9 cellular contexts compared by ENCODE assay signal in the genomic region with DNA sequence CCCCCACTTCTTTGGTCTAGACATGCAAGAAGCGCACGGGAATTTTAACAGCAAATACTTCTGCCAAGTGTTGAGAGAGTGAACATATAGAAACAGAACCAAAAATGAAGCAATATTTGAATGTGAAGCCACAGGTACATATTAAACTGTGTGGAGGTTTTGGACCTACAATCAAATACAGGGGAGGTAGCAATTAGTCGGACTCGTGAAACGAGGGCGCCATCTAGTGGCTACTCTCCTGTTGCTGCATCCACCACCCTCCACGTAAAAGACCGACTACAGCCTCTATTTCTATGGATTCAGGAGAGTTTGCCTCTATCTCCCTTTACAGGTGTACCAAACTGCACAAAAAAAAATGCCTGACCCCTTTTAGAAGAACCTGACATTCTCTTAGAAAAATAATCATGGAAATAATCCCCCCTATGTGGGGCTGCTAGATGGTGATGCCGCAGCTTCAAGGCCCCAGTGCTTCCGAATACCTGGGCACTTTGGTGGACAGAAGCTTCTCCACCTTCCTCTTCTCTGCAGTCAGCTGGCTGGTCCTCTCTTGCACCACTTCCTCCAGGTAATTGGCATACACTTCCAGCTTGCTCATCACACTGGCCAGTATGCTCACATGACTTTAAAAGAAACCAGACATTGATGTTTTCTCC. TPM values are rescaled to one million over a fixed set of nuclear protein-coding genes. Genes with fewer than 3 reads are reported as not detected.
DNase-seq lines count a peak whose midpoint lies in the region; ATAC-seq and TF ChIP-seq lines count a peak whose summit lies in the region.
"Had no signal": no experiment of that assay in that cellular context is flagged by ENCODE, and none has a peak within 500 bp of the region (broad histone marks: within the 10 kb centered on the region; RNA-seq: fewer than 3 reads in every experiment).

No MANE protein-coding gene starts in this region.

- no peak overlapping the region for H3K4me3 ChIP-seq in upper lobe of right lung

- H3K4me1 ChIP-seq in upper lobe of right lung = no peaks in the 10 kb centered on the region

- peak; percentile 91 for ATAC-seq in GM21381 (IDR thresholded peaks at IDR 0.05; ENCODE audit: unreplicated experiment)
- ATAC-seq in upper lobe of right lung = peak; percentile 95

- intact Hi-C loops in Calu3 (cut with micrococcal nuclease; ENCODE audit: unreplicated experiment) (loop anchor here (5.0 to 10.0 kb wide), 3 partner anchors 122 to 558 kb away; no protein-coding TSS in a partner anchor), head of caudate nucleus (cut with DNase I) (no loop called here), posterior vena cava (cut with DNase I) (loop anchor here (5.0 to 10.0 kb wide), 3 partner anchors 130 to 178 kb away; a partner anchor contains a TSS), upper lobe of right lung (cut with DNase I) (no loop called here)

- no TSS peak for BruUV-seq in Calu3 (replicated peaks; lab: Mats Ljungman, UMichigan)

- H3K36me3 Mint-ChIP-seq in Calu3 (ENCODE audit: insufficient read depth, unreplicated experiment) = no peaks in the 10 kb centered on the region
- H3K36me3 Mint-ChIP-seq in activated naive CD4-positive, alpha-beta T cell treated with anti-CD3 and anti-CD28 coated beads, Interleukin-2, amount 10 ng/mL, durations not matched to agents 7 days and 5 days = no peaks in the 10 kb centered on the region
- H3K36me3 Mint-ChIP-seq: activated naive CD8-positive, alpha-beta T cell had no signal

- no peaks in the 10 kb centered on the region for H3K9me3 ChIP-seq in upper lobe of right lung

- in situ Hi-C loops in KBM-7 (cut with MboI; ENCODE audit: low pct_unique_long_range_greater_than_20kb, low sequenced_read_pairs) = no loop called here
- in situ Hi-C loops in SK-MEL-5 (cut with HindIII; ENCODE audit: low pct_unique_long_range_greater_than_20kb, low sequenced_read_pairs) = loop anchor here (25.0 kb wide), 1 partner anchor 153 kb away; no protein-coding TSS in a partner anchor

- H3K27ac ChIP-seq in upper lobe of right lung = no peak overlapping the region

- DNase-seq in Calu3 (peak; percentile 72), KBM-7 (peak; percentile 78), SK-MEL-5 (ENCODE audit: low read depth, low spot score) (peak; percentile 73), head of caudate nucleus (peak; percentile 68 to 95 (median 88)), posterior vena cava (ENCODE audit: low spot score) (peak; percentile 93), upper lobe of right lung (peak; percentile 83)
- peak; percentile 84 for DNase-seq in activated naive CD4-positive, alpha-beta T cell treated with anti-CD3 and anti-CD28 coated beads, Interleukin-2, amount 10 ng/mL, durations not matched to agents 7 days and 5 days

- H3K27me3 Mint-ChIP-seq in Calu3 (ENCODE audit: unreplicated experiment) = peaks cover 7% of the 10 kb centered on the region
- H3K27me3 Mint-ChIP-seq in activated naive CD4-positive, alpha-beta T cell treated with anti-CD3 and anti-CD28 coated beads, Interleukin-2, amount 10 ng/mL, durations not matched to agents 7 days and 5 days = peaks cover 25% of the 10 kb centered on the region

- CTCF ChIA-PET in Calu3 (lab: Charles Lee) = interaction anchor here (0.7 kb wide), 1 partner anchor 120 kb away, joined by 3 read pairs; no protein-coding TSS in a partner anchor
- CTCF ChIA-PET in activated naive CD4-positive, alpha-beta T cell treated with anti-CD3 and anti-CD28 coated beads, Interleukin-2, amount 10 ng/mL, durations not matched to agents 7 days and 5 days (lab: Charles Lee) = interaction anchor here (0.7 to 2.1 kb wide), 9 partner anchors 14 to 199 kb away, joined by 3 to 10 read pairs (median 6); no protein-coding TSS in a partner anchor

- H3K4me3 Mint-ChIP-seq in Calu3 (ENCODE audit: low read depth, unreplicated experiment) = no peak overlapping the region
- H3K4me3 Mint-ChIP-seq in activated naive CD4-positive, alpha-beta T cell treated with anti-CD3 and anti-CD28 coated beads, Interleukin-2, amount 10 ng/mL, durations not matched to agents 7 days and 5 days = no peak overlapping the region
- H3K4me3 Mint-ChIP-seq: activated naive CD8-positive, alpha-beta T cell had no signal

- no peaks in the 10 kb centered on the region for H3K27me3 ChIP-seq in upper lobe of right lung

- H3K9me3 Mint-ChIP-seq in Calu3 (ENCODE audit: low read depth, unreplicated experiment) = no peaks in the 10 kb centered on the region
- no peaks in the 10 kb centered on the region for H3K9me3 Mint-ChIP-seq in activated naive CD4-positive, alpha-beta T cell treated with anti-CD3 and anti-CD28 coated beads, Interleukin-2, amount 10 ng/mL, durations not matched to agents 7 days and 5 days

- no peaks in the 10 kb centered on the region for H3K4me1 Mint-ChIP-seq in Calu3 (ENCODE audit: low read depth, unreplicated experiment)
- no peaks in the 10 kb centered on the region for H3K4me1 Mint-ChIP-seq in activated naive CD4-positive, alpha-beta T cell treated with anti-CD3 and anti-CD28 coated beads, Interleukin-2, amount 10 ng/mL, durations not matched to agents 7 days and 5 days

- TF ChIP-seq CTCF in Calu3 (IDR thresholded peaks at IDR 0.05; ENCODE audit: unreplicated experiment) (peak; percentile 67), upper lobe of right lung (IDR thresholded peaks at IDR 0.05) (peak; percentile 95)

- H3K27ac Mint-ChIP-seq in Calu3 (ENCODE audit: unreplicated experiment) = no peak overlapping the region
- H3K27ac Mint-ChIP-seq in activated naive CD4-positive, alpha-beta T cell treated with anti-CD3 and anti-CD28 coated beads, Interleukin-2, amount 10 ng/mL, durations not matched to agents 7 days and 5 days = no peak overlapping the region
- H3K27ac Mint-ChIP-seq: activated naive CD8-positive, alpha-beta T cell had no signal

- H3K36me3 ChIP-seq in upper lobe of right lung = no peaks in the 10 kb centered on the region

RNA-seq across cellular contexts. Expression of a gene that starts 31.7 kb away (rescaled TPM):
- total RNA-seq in Calu3 (2022) = not detected in 2 replicates
- not detected in 2 replicates for total RNA-seq in SK-MEL-5 (2014; rRNA removed; shearing (Covaris generic))
- polyA plus RNA-seq in SK-MEL-5 (2015; cell fraction: cytosol; rRNA removed) = not detected in 2 replicates
- polyA plus RNA-seq in SK-MEL-5 (2015; cell fraction: nucleus; rRNA removed) = not detected in 2 replicates
- not detected for total RNA-seq in posterior vena cava
- not detected for total RNA-seq in upper lobe of right lung

RNA-seq across cellular contexts. Expression of a gene that starts 59.0 kb away (rescaled TPM):
- total RNA-seq in Calu3 (2022) = 35.3 and 59.2 TPM in 2 replicates
- total RNA-seq in SK-MEL-5 (2014; rRNA removed; shearing (Covaris generic)) = 0.11 and 0.26 TPM in 2 replicates
- 0.14 and 0.44 TPM in 2 replicates for polyA plus RNA-seq in SK-MEL-5 (2015; cell fraction: cytosol; rRNA removed)
- 0.11 TPM in 1 of 2 replicates, not detected in the other for polyA plus RNA-seq in SK-MEL-5 (2015; cell fraction: nucleus; rRNA removed)
- total RNA-seq in posterior vena cava = 10 to 100 TPM; 13.1 to 14.7 TPM
- 79.1 TPM for total RNA-seq in upper lobe of right lung

Comparison
In these comparisons a context has a peak if more than half of its experiments do, and no peak if none do; other contexts are left out.
1. RNA of a gene that starts 59.0 kb away (total RNA-seq): 79.1 TPM in upper lobe of right lung (single experiment), 35.3 to 59.2 TPM in Calu3 and 13.1 to 14.7 TPM in posterior vena cava; 0.11 to 0.26 TPM in SK-MEL-5; every median in the first group is over 10 times any median in the second.
2. intact Hi-C loops: an anchor here in Calu3 (5.0 to 10.0 kb wide) and posterior vena cava (5.0 to 10.0 kb wide); none called in head of caudate nucleus and upper lobe of right lung.
3. Peak in every context shown above with its lines, with median percentiles within 50 percentile points of each other: DNase-seq.